Comparison of ENCODE assay signal across 14 cellular contexts in the genomic region with DNA sequence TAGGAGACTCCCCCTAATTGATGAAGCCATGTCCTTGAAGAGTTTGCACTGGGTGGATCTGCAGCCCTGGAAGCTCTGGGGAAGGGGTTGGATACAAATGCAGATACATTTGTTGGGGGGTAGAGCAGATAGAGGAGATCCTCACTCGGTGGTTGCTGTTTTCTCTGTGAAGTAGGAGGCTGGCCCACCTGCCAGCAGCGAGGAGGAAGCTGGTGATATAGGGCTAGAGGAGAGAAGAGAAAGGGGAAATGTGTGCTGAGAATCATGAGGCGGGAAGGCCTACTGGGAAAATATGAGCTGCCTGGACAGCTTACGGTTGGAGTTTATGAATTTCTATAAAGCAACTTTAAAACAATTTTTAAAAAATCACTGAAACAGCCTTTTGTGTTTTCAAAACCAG.
DNase-seq lines count a peak whose midpoint lies in the region; ATAC-seq and TF ChIP-seq lines count a peak whose summit lies in the region.
"Had no signal": no experiment of that assay in that cellular context is flagged by ENCODE, and none has a peak within 500 bp of the region (broad histone marks: within the 10 kb centered on the region; RNA-seq: fewer than 3 reads in every experiment).

No MANE protein-coding gene starts in this region.

- no peaks in the 10 kb centered on the region for H3K9me3 ChIP-seq in heart right ventricle
- no peaks in the 10 kb centered on the region for H3K9me3 ChIP-seq in skeletal muscle tissue (ENCODE audit: control insufficient read depth in 3 of 3, low read length in 3 of 3)
- H3K9me3 ChIP-seq: adrenal gland had no signal

- no peaks in the 10 kb centered on the region for H3K9me3 Mint-ChIP-seq in activated naive CD4-positive, alpha-beta T cell treated with anti-CD3 and anti-CD28 coated beads for 36 hours
- H3K9me3 Mint-ChIP-seq: activated CD4-positive, alpha-beta T cell treated with anti-CD3 and anti-CD28 coated beads, Interleukin-2, amount 10 ng/mL, durations not matched to agents 24 days and 14 days; CD8-positive, alpha-beta memory T cell; stimulated activated effector memory CD8-positive, alpha-beta T cell treated with anti-CD3 and anti-CD28 coated beads, Interleukin-12 subunit alpha, Interleukin-12 subunit beta, amount 100 ng/mL, for 72 hours had no signal

- no peak for TF ChIP-seq CTCF in heart right ventricle (IDR thresholded peaks at IDR 0.05)

- in situ Hi-C loops in KBM-7 (cut with MboI; ENCODE audit: low pct_unique_long_range_greater_than_20kb, low sequenced_read_pairs): no loop called here

- peak; percentile 37 for ATAC-seq in GM21390 (IDR thresholded peaks at IDR 0.05; ENCODE audit: unreplicated experiment)
- peak in 5 of 8 donors; percentile 3 to 43 (median 31) for ATAC-seq in heart right ventricle
- no peak for ATAC-seq in left colon
- ATAC-seq: stimulated activated effector memory CD8-positive, alpha-beta T cell treated with anti-CD3 and anti-CD28 coated beads, Interleukin-12 subunit alpha, Interleukin-12 subunit beta, amount 100 ng/mL, for 72 hours had no signal

- CTCF ChIA-PET in activated naive CD4-positive, alpha-beta T cell treated with anti-CD3 and anti-CD28 coated beads for 36 hours (lab: Charles Lee): no interaction called here

- WGBS in heart right ventricle, 2 donors: 71 to 76% methylated on average over 4 of the region's 4 CpGs

- H3K27ac Mint-ChIP-seq in activated naive CD4-positive, alpha-beta T cell treated with anti-CD3 and anti-CD28 coated beads for 36 hours: no peak overlapping the region
- H3K27ac Mint-ChIP-seq: activated CD4-positive, alpha-beta T cell treated with anti-CD3 and anti-CD28 coated beads, Interleukin-2, amount 10 ng/mL, durations not matched to agents 24 days and 14 days; CD8-positive, alpha-beta memory T cell; stimulated activated effector memory CD8-positive, alpha-beta T cell treated with anti-CD3 and anti-CD28 coated beads, Interleukin-12 subunit alpha, Interleukin-12 subunit beta, amount 100 ng/mL, for 72 hours had no signal

- no peak overlapping the region for H3K4me3 ChIP-seq in heart right ventricle
- no peak overlapping the region for H3K4me3 ChIP-seq in skeletal muscle tissue (ENCODE audit: low read length in 3 of 3)
- H3K4me3 ChIP-seq: adrenal gland had no signal

- DNase-seq in MV-4-11 (lab: John Stamatoyannopoulos, UW) (peak; percentile 50), heart right ventricle (no peak), left colon (no peak), KBM-7 (no peak)
- no peak for DNase-seq in activated naive CD4-positive, alpha-beta T cell treated with anti-CD3 and anti-CD28 coated beads for 36 hours
- DNase-seq: activated CD4-positive, alpha-beta T cell treated with anti-CD3 and anti-CD28 coated beads, Interleukin-2, amount 10 ng/mL, durations not matched to agents 24 days and 14 days; adrenal gland; CD8-positive, alpha-beta memory T cell; NCI-H524 treated with DMSO at 0.1 percent for 48 hours; stimulated activated CD4-positive, alpha-beta T cell treated with anti-CD3 and anti-CD28 coated beads, Interleukin-4, amount 100 ng/mL, for 24 hours had no signal

- intact Hi-C loops in heart right ventricle (cut with DNase I): loop anchor here in 1 of 10 donors (10.0 kb wide), 1 partner anchor 183 kb away; no protein-coding TSS in a partner anchor
- intact Hi-C loops in activated naive CD4-positive, alpha-beta T cell treated with anti-CD3 and anti-CD28 coated beads for 36 hours (cut with micrococcal nuclease): no loop called here
- intact Hi-C loops in left colon (cut with DNase I, micrococcal nuclease): no loop called here

- H3K4me3 Mint-ChIP-seq in activated naive CD4-positive, alpha-beta T cell treated with anti-CD3 and anti-CD28 coated beads for 36 hours: no peak overlapping the region
- H3K4me3 Mint-ChIP-seq: activated CD4-positive, alpha-beta T cell treated with anti-CD3 and anti-CD28 coated beads, Interleukin-2, amount 10 ng/mL, durations not matched to agents 24 days and 14 days; CD8-positive, alpha-beta memory T cell; stimulated activated effector memory CD8-positive, alpha-beta T cell treated with anti-CD3 and anti-CD28 coated beads, Interleukin-12 subunit alpha, Interleukin-12 subunit beta, amount 100 ng/mL, for 72 hours had no signal

- peaks cover 1% of the 10 kb centered on the region for H3K36me3 Mint-ChIP-seq in activated naive CD4-positive, alpha-beta T cell treated with anti-CD3 and anti-CD28 coated beads for 36 hours (ENCODE audit: low read depth)
- H3K36me3 Mint-ChIP-seq: stimulated activated effector memory CD8-positive, alpha-beta T cell treated with anti-CD3 and anti-CD28 coated beads, Interleukin-12 subunit alpha, Interleukin-12 subunit beta, amount 100 ng/mL, for 72 hours had no signal

- H3K4me1 Mint-ChIP-seq in activated naive CD4-positive, alpha-beta T cell treated with anti-CD3 and anti-CD28 coated beads for 36 hours (ENCODE audit: low read depth): no peaks in the 10 kb centered on the region
- H3K4me1 Mint-ChIP-seq: activated CD4-positive, alpha-beta T cell treated with anti-CD3 and anti-CD28 coated beads, Interleukin-2, amount 10 ng/mL, durations not matched to agents 24 days and 14 days; stimulated activated effector memory CD8-positive, alpha-beta T cell treated with anti-CD3 and anti-CD28 coated beads, Interleukin-12 subunit alpha, Interleukin-12 subunit beta, amount 100 ng/mL, for 72 hours had no signal

- peak overlapping the region in 1 of 3 donors; percentile 26 for H3K9ac ChIP-seq in skeletal muscle tissue (ENCODE audit: low read depth in 1 of 3, low read length in 3 of 3)

- H3K27ac ChIP-seq in heart right ventricle (peak overlapping the region in 6 of 10 donors; percentile 8 to 74 (median 55)), skeletal muscle tissue (ENCODE audit: low read depth, low read length) (peak overlapping the region; percentile 46)
- H3K27ac ChIP-seq: adrenal gland, RWPE1 had no signal

- H3K4me1 ChIP-seq in heart right ventricle (peaks cover 0 to 41% (median 22%) of the 10 kb centered on the region in 9 donors), skeletal muscle tissue (ENCODE audit: control insufficient read depth in 3 of 3, insufficient read depth in 3 of 3, low read length in 3 of 3) (peaks cover 3 to 15% (median 4%) of the 10 kb centered on the region in 3 donors)
- H3K4me1 ChIP-seq: adrenal gland had no signal

- H3K27me3 Mint-ChIP-seq in activated naive CD4-positive, alpha-beta T cell treated with anti-CD3 and anti-CD28 coated beads for 36 hours (ENCODE audit: low read depth): no peaks in the 10 kb centered on the region
- H3K27me3 Mint-ChIP-seq: activated CD4-positive, alpha-beta T cell treated with anti-CD3 and anti-CD28 coated beads, Interleukin-2, amount 10 ng/mL, durations not matched to agents 24 days and 14 days; CD8-positive, alpha-beta memory T cell had no signal

- no peaks in the 10 kb centered on the region for H3K36me3 ChIP-seq in heart right ventricle
- no peaks in the 10 kb centered on the region for H3K36me3 ChIP-seq in skeletal muscle tissue (ENCODE audit: control insufficient read depth in 3 of 3, insufficient read depth in 3 of 3, low read length in 3 of 3)
- H3K36me3 ChIP-seq: adrenal gland had no signal

- H3K27me3 ChIP-seq in heart right ventricle: no peaks in the 10 kb centered on the region
- H3K27me3 ChIP-seq in skeletal muscle tissue (ENCODE audit: control insufficient read depth in 3 of 3, insufficient read depth in 3 of 3, low read length in 3 of 3): no peaks in the 10 kb centered on the region
- H3K27me3 ChIP-seq: adrenal gland had no signal
